1 cellular context compared by ENCODE assay signal in the genomic region with DNA sequence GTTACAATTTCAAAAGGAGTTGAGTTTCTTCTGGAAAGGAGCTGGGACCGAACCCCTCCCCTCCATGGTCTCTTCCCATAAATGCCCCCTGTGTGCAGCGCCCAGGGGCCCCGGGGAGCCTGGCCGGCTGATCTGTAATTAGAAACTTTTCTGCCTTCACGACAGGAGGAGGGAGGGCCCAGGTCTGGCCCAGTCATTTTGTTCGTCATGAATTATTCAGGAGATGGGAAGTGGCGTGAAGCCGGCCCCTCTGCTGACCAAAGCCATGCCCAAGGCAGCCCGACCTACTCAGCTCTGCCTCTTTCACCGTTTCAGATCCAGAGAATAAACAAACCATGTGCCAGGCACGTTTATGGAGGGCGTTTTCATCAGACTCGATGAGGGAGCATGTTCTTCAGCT.
TF ChIP-seq lines count a peak whose summit lies in the region.

No MANE protein-coding gene starts in this region.

TF ChIP-seq in HepG2, 621 proteins besides CTCF, POLR2A, EP300 and RAD21:
- no peak for TF ChIP-seq ZNF335 (CRISPR knock-in tag; IDR thresholded peaks at IDR 0.05)
- TF ChIP-seq ZNF703 (CRISPR knock-in tag; IDR thresholded peaks at IDR 0.05; ENCODE audit: borderline replicate concordance): no peak
TF ChIP-seq in HepG2: peak in this region for 0.
